In the genomic region with DNA sequence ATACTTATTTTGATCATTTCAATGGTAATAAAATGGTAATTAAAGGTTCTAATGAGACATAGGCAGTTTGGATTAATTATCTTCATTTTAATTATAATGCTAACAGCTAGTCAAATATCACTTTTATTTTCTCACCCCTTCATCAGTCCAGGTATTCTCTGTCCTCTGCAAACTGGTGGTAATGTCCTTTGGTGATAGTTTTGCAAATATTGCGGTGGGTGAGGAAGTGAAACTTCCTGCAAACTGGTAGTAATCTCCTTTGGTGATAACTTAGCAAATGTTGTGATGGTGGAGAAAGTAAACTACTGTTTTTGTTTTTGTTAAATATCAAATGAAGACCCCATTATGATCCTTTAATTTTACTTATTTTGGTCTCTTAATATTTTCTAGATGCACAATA, we compare ENCODE assay signal across 30 cellular contexts.
DNase-seq lines count a peak whose midpoint lies in the region; ATAC-seq, FAIRE-seq and TF ChIP-seq lines count a peak whose summit lies in the region.
"Had no signal": no experiment of that assay in that cellular context is flagged by ENCODE, and none has a peak within 500 bp of the region (broad histone marks: within the 10 kb centered on the region; RNA-seq: fewer than 3 reads in every experiment).

No MANE protein-coding gene starts in this region.

- H2AFZ ChIP-seq in GM12878 (ENCODE audit: control insufficient read depth, low read depth, low read length) = no peak overlapping the region
- H2AFZ ChIP-seq: hepatocyte had no signal

- 4% methylated on average over 1 of the region's 1 CpG for WGBS in GM12878 (ENCODE audit: insufficient coverage, insufficient replicate concordance, low lambda C conversion rate, missing lambda C conversion rate)

- in situ Hi-C loops in GM12878 (cut with MboI) = no loop called here

- peaks cover 3% of the 10 kb centered on the region; the same call in 2 of the 3 replicates for H3K9me3 ChIP-seq in GM12878 (replicated peaks; ENCODE audit: control insufficient read depth, insufficient read depth, low read length)
- H3K9me3 ChIP-seq: colonic mucosa had no signal

- H3K79me2 ChIP-seq in GM12878 (ENCODE audit: control insufficient read depth, insufficient read depth, low read length) = no peaks in the 10 kb centered on the region
- H3K79me2 ChIP-seq: hepatocyte had no signal

- ATAC-seq in HG02623 (IDR thresholded peaks at IDR 0.05; ENCODE audit: unreplicated experiment) (peak; percentile 48), HG03520 (IDR thresholded peaks at IDR 0.05; ENCODE audit: unreplicated experiment) (peak; percentile 65), GM12878 (peak; percentile 47; the same call in 2 of the 3 replicates), HG03108 (IDR thresholded peaks at IDR 0.05; ENCODE audit: unreplicated experiment) (no peak)
- ATAC-seq: naive thymus-derived CD4-positive, alpha-beta T cell; SK-N-SH treated with all-trans-retinoic acid at 6 μM for 48 hours; stimulated activated effector memory CD8-positive, alpha-beta T cell treated with anti-CD3 and anti-CD28 coated beads, Interleukin-12 subunit alpha, Interleukin-12 subunit beta, amount 100 ng/mL, for 72 hours had no signal

- no peak overlapping the region for H3K4me3 ChIP-seq in GM12878
- H3K4me3 ChIP-seq: colonic mucosa, hepatocyte, left ventricle myocardium inferior, smooth muscle cell had no signal

- H3K27ac ChIP-seq in GM12878 (ENCODE audit: control insufficient read depth, insufficient read depth) = no peak overlapping the region
- H3K27ac ChIP-seq: 22Rv1, colonic mucosa, hepatocyte, left ventricle myocardium inferior, VCaP had no signal

- POLR2A ChIA-PET in GM12878 (lab: Charles Lee) = no interaction called here

- RAD21 ChIA-PET in GM12878 (lab: Charles Lee; ENCODE audit: unreplicated experiment) = no interaction called here

- no peak overlapping the region for H3K9ac ChIP-seq in GM12878 (ENCODE audit: control insufficient read depth, insufficient read depth, low read length)

- CTCF ChIA-PET in GM12878 (lab: Yijun Ruan, JAX) = no interaction called here

- H3K27me3 ChIP-seq in GM12878 (replicated peaks in 1 of 2; ENCODE audit: control insufficient read depth in 2 of 2, insufficient read depth in 2 of 2, low read length in 1 of 2) = no peaks in the 10 kb centered on the region
- H3K27me3 ChIP-seq: colonic mucosa, hepatocyte had no signal

- no peak for TF ChIP-seq RAD21 in GM12878 (IDR thresholded peaks at IDR 0.05; ENCODE audit: insufficient read depth, low read depth, low read length)

- no peak for FAIRE-seq in GM12878 (lab: Jason Lieb, UNC)
- FAIRE-seq: D721Med had no signal

- DNase-seq in NOMO-1 (lab: John Stamatoyannopoulos, UW; ENCODE audit: unreplicated experiment in 2 of 2) (peak; percentile 6 to 55), NOMO-1 treated with dmso at 0.1 percent for 144 hours (lab: John Stamatoyannopoulos, UW; ENCODE audit: unreplicated experiment) (no peak), GM12878 (ENCODE audit: low read depth, low spot score) (no peak), NCI-H82 (lab: John Stamatoyannopoulos, UW) (no peak), NCI-H82 treated with DMSO at 0.1 percent for 48 hours (lab: John Stamatoyannopoulos, UW; ENCODE audit: unreplicated experiment) (no peak)
- DNase-seq: activated CD4-positive, alpha-beta T cell treated with anti-CD3 and anti-CD28 coated beads, Interleukin-2, amount 10 ng/mL, durations not matched to agents 24 days and 14 days; activated naive CD4-positive, alpha-beta T cell treated with anti-CD3 and anti-CD28 coated beads, Interleukin-2, amount 50 U/mL, for 16 hours; anterior cingulate cortex; CD4-positive, CD25-positive, alpha-beta regulatory T cell; colonic mucosa; effector memory CD4-positive, alpha-beta T cell; foreskin melanocyte; left ventricle myocardium inferior; naive thymus-derived CD4-positive, alpha-beta T cell; NCI-H1417 treated with DMSO at 0.1 percent for 48 hours; NCI-H510A; occipital lobe; RPMI8226; stimulated activated CD4-positive, alpha-beta T cell treated with anti-CD3 and anti-CD28 coated beads, Interleukin-2, amount 100 ng/mL, for 24 hours; substantia nigra had no signal

- H3K4me2 ChIP-seq in GM12878 (ENCODE audit: control insufficient read depth, insufficient read depth) = no peak overlapping the region
- H3K4me2 ChIP-seq: hepatocyte, smooth muscle cell had no signal

- no peak for TF ChIP-seq CTCF in GM12878 (IDR thresholded peaks at IDR 0.05 in 2 of 3, conservative IDR thresholded peaks at IDR 0.05 in 1 of 3; ENCODE audit: control insufficient read depth in 2 of 3, extremely low read depth in 1 of 3, insufficient read depth in 1 of 3, low read depth in 3 of 3, low read length in 3 of 3)

- no peaks in the 10 kb centered on the region for H3K4me1 ChIP-seq in GM12878 (ENCODE audit: control insufficient read depth, insufficient read depth, low read length)
- H3K4me1 ChIP-seq: colonic mucosa, left ventricle myocardium inferior had no signal

- H3K36me3 ChIP-seq in GM12878 (ENCODE audit: control insufficient read depth in 2 of 2, insufficient read depth in 2 of 2, low read length in 1 of 2) = no peaks in the 10 kb centered on the region
- H3K36me3 ChIP-seq: colonic mucosa, left ventricle myocardium inferior had no signal

- TF ChIP-seq POLR2A in GM12878 (IDR thresholded peaks at IDR 0.05; ENCODE audit: low read depth, low read length) = no peak

- intact Hi-C loops in GM12878 (cut with micrococcal nuclease; ENCODE audit: unreplicated experiment) = no loop called here

- SMC1A ChIA-PET in GM12878 (lab: Charles Lee; ENCODE audit: uncharacterized antibody, unreplicated experiment) = interaction anchor here (0.7 kb wide), 1 partner anchor 670 kb away, joined by 3 read pairs; no protein-coding TSS in a partner anchor

- H4K20me1 ChIP-seq in GM12878 (ENCODE audit: control insufficient read depth, insufficient read depth) = no peaks in the 10 kb centered on the region

- no TSS peak for BruUV-seq in GM12878 (replicated peaks; lab: Mats Ljungman, UMichigan)

- no peak for TF ChIP-seq EP300 in GM12878 (IDR thresholded peaks at IDR 0.05; ENCODE audit: borderline replicate concordance in 1 of 2, control insufficient read depth in 1 of 2, low read depth in 2 of 2, low read length in 2 of 2)

TF ChIP-seq in GM12878, 131 proteins besides CTCF, POLR2A, EP300 and RAD21 (continues in another document):
- TF ChIP-seq ASH2L (IDR thresholded peaks at IDR 0.05; ENCODE audit: borderline replicate concordance, low read depth) (no peak), RCOR1 (conservative IDR thresholded peaks at IDR 0.05; ENCODE audit: low read depth, low read length) (no peak), STAT1 (conservative IDR thresholded peaks at IDR 0.05) (no peak), ZNF622 (IDR thresholded peaks at IDR 0.05) (no peak), MYB (IDR thresholded peaks at IDR 0.05; ENCODE audit: borderline replicate concordance, low read depth, low read length) (no peak), SPI1 (IDR thresholded peaks at IDR 0.05; ENCODE audit: borderline replicate concordance, insufficient read depth, low read depth, low read length) (peak; percentile 83), ZBTB4 (CRISPR knock-in tag; IDR thresholded peaks at IDR 0.05) (no peak), ETV6 (conservative IDR thresholded peaks at IDR 0.05 in 1 of 2, IDR thresholded peaks at IDR 0.05 in 1 of 2; ENCODE audit: borderline replicate concordance in 1 of 2, low read depth in 1 of 2) (no peak), RUNX3 (IDR thresholded peaks at IDR 0.05; ENCODE audit: low read length) (peak; percentile 36; the same call in 1 of the 2 replicates)
- TF ChIP-seq, protein P1, sequence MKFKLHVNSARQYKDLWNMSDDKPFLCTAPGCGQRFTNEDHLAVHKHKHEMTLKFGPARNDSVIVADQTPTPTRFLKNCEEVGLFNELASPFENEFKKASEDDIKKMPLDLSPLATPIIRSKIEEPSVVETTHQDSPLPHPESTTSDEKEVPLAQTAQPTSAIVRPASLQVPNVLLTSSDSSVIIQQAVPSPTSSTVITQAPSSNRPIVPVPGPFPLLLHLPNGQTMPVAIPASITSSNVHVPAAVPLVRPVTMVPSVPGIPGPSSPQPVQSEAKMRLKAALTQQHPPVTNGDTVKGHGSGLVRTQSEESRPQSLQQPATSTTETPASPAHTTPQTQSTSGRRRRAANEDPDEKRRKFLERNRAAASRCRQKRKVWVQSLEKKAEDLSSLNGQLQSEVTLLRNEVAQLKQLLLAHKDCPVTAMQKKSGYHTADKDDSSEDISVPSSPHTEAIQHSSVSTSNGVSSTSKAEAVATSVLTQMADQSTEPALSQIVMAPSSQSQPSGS (IDR thresholded peaks at IDR 0.05; ENCODE audit: low read length) = no peak
- TF ChIP-seq, protein P2, sequence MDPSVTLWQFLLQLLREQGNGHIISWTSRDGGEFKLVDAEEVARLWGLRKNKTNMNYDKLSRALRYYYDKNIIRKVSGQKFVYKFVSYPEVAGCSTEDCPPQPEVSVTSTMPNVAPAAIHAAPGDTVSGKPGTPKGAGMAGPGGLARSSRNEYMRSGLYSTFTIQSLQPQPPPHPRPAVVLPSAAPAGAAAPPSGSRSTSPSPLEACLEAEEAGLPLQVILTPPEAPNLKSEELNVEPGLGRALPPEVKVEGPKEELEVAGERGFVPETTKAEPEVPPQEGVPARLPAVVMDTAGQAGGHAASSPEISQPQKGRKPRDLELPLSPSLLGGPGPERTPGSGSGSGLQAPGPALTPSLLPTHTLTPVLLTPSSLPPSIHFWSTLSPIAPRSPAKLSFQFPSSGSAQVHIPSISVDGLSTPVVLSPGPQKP (IDR thresholded peaks at IDR 0.05; ENCODE audit: low read depth, low read length) = no peak

Comparison
In these comparisons a context has a peak if more than half of its experiments do, and no peak if none do; other contexts are left out.
1. DNase-seq: peak in NOMO-1 (2 of 2); none in NOMO-1 treated with dmso at 0.1 percent for 144 hours (single experiment), GM12878 (single experiment), NCI-H82 (single experiment) and NCI-H82 treated with DMSO at 0.1 percent for 48 hours (single experiment).